ENCODE assay signal across 10 cellular contexts in the genomic region with DNA sequence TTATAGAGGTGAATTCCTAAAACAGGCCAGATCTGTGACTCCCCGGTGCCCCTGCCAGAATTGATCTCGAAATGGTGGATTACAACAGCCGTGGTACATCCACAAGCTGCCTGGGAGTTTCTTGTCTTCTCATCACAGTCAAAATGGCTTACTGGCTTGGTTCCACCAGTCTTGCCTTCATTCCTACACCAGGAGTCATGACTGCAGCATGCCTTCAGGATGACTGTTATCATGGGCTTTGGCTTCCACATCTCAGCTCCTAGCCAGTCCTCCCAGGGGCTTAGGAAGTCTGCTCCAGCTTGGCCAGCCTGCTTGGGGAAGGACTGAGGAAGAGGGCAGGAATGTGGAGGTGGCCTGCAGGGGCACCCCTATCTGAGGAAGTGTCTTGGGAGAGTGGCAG.
DNase-seq lines count a peak whose midpoint lies in the region; ATAC-seq, FAIRE-seq and TF ChIP-seq lines count a peak whose summit lies in the region.
"Had no signal": no experiment of that assay in that cellular context is flagged by ENCODE, and none has a peak within 500 bp of the region (broad histone marks: within the 10 kb centered on the region; RNA-seq: fewer than 3 reads in every experiment).

No MANE protein-coding gene starts in this region.

- peak; percentile 99 for FAIRE-seq in H54 (lab: Jason Lieb, UNC)

- peak; percentile 56 for DNase-seq in H54 (ENCODE audit: insufficient read length, low spot score)
- DNase-seq in T1000 (lab: John Stamatoyannopoulos, UW): peak; percentile 69
- DNase-seq in glomerular visceral epithelial cell (ENCODE audit: extremely low spot score): peak; percentile 80
- DNase-seq in stromal cell of bone marrow (ENCODE audit: low read depth): peak; percentile 97
- DNase-seq in NOMO-1 treated with DMSO at 0.1 percent for 48 hours (lab: John Stamatoyannopoulos, UW; ENCODE audit: unreplicated experiment): no peak
- no peak for DNase-seq in stimulated activated CD8-positive, alpha-beta memory T cell treated with anti-CD3 and anti-CD28 coated beads, Interleukin-4, amount 100 ng/mL, for 48 hours
- DNase-seq: activated naive CD4-positive, alpha-beta T cell; NCI-H748 treated with DMSO at 0.1 percent for 48 hours; WERI-Rb-1 had no signal

- no peak for TF ChIP-seq POLR2A in H54 (IDR thresholded peaks at IDR 0.05; ENCODE audit: low read depth, low read length)

- ATAC-seq in GM18907 (IDR thresholded peaks at IDR 0.05; ENCODE audit: unreplicated experiment): no peak

Comparison
In these comparisons a context has a peak if more than half of its experiments do, and no peak if none do; other contexts are left out.
1. DNase-seq: peak in H54 (single experiment), T1000 (single experiment), glomerular visceral epithelial cell (single experiment) and stromal cell of bone marrow (single experiment); none in NOMO-1 treated with DMSO at 0.1 percent for 48 hours (single experiment) and stimulated activated CD8-positive, alpha-beta memory T cell treated with anti-CD3 and anti-CD28 coated beads, Interleukin-4, amount 100 ng/mL, for 48 hours (single experiment).